6 cellular contexts compared by ENCODE assay signal in the genomic region with DNA sequence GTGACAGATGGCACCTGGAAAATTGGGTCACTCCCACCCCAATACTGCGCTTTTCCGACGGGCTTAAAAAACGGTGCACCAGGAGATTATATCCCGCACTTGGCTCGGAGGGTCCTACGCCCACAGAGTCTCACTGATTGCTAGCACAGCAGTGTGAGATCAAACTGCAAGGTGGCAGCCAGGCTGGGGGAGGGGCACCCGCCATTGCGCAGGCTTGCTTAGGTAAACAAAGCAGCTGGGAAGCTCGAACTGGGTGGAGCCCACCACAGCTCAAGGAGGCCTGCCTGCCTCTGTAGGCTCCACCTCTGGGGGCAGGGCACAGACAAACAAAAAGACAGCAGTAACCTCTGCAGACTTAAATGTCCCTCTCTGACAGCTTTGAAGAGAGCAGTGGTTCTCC. TPM values are rescaled to one million over a fixed set of nuclear protein-coding genes. Genes with fewer than 3 reads are reported as not detected.
"Had no signal": no experiment of that assay in that cellular context is flagged by ENCODE, and none has a peak within 500 bp of the region (broad histone marks: within the 10 kb centered on the region; RNA-seq: fewer than 3 reads in every experiment).

No MANE protein-coding gene starts in this region.

RNA-seq across cellular contexts. Expression of a gene that starts 54.9 kb away (rescaled TPM):
- total RNA-seq: kidney epithelial cell; mammary epithelial cell; myocyte; naive thymus-derived CD4-positive, alpha-beta T cell had no signal
- polyA plus RNA-seq: immature natural killer cell; keratinocyte; mammary epithelial cell; naive thymus-derived CD4-positive, alpha-beta T cell had no signal
